In the genomic region with DNA sequence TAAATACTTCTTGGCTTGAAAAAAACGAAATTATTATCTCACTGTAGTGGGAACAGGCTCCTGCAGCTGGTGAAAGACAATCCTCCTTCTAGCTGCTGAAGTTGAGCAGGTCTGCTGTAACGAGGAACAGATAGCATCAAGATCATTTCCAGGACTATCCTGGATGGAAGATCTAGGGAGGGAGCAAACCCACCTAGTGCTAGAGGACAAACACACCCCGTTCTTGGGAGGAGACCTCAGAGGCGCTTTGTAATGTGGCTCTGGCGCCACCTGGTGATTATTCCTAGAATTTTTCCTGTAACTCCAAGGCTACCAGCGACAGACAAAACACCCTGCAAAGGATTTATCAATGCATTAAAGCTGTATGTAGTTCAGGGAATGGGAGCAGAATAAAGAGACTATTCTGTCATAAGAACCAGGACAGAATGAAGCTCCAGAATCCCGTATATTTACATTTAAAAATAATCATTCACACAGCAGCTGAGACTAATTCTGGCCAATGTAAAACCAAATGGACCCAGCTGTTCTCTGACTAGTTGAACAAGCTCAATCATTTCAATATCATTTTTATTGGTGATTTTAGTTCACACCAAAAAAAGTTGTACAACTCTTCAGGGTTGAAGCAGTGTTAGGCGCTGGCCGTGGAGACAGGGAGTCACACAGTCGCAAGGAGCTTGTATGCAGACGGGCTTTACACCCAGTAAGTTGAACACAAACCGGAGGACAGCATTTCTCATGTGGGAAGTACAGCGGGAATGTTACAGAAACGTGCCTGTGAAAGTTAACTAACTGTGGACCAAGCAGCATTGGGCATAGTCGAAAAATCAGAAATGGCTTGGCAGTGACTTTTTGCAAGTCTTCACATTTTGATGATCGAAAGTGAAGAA, we compare ENCODE assay signal across 8 cellular contexts.
A peak's percentile ranks its signal among the peaks of the same experiment; 100 is the strongest.
DNase-seq lines count a peak whose midpoint lies in the region; ATAC-seq and TF ChIP-seq lines count a peak whose summit lies in the region.

No MANE protein-coding gene starts in this region.

- H3K4me3 ChIP-seq in Peyer's patch (no peak overlapping the region), neutrophil (ENCODE audit: low read depth in 1 of 2, low read length in 1 of 2) (no peak overlapping the region)

- H3K9me3 ChIP-seq in Peyer's patch (no peaks in the 10 kb centered on the region), neutrophil (no peaks in the 10 kb centered on the region)

- peak; percentile 88 for ATAC-seq in GM21423 (IDR thresholded peaks at IDR 0.05; ENCODE audit: unreplicated experiment)
- ATAC-seq in activated T-cell treated with anti-CD3 and anti-CD28 coated beads, Interleukin-2, amount 50 U/mL, for 72 hours (replicated peaks in 1 of 2) = peak; percentile 57 to 69

- H3K27me3 Mint-ChIP-seq in Calu3 (ENCODE audit: unreplicated experiment) = no peaks in the 10 kb centered on the region
- H3K27me3 Mint-ChIP-seq in activated T-cell treated with anti-CD3 and anti-CD28 coated beads, Interleukin-2, amount 50 U/mL, for 72 hours (ENCODE audit: low read depth) = peaks cover 30% of the 10 kb centered on the region

- TF ChIP-seq CTCF in Calu3 (IDR thresholded peaks at IDR 0.05; ENCODE audit: unreplicated experiment) = peak; percentile 86
- peak; percentile 60 to 81 (median 66) for TF ChIP-seq CTCF in Peyer's patch (IDR thresholded peaks at IDR 0.05)
- TF ChIP-seq CTCF in neutrophil (IDR thresholded peaks at IDR 0.05) = peak; percentile 62

- H3K27ac ChIP-seq in Peyer's patch (no peak overlapping the region), neutrophil (no peak overlapping the region)

- no peaks in the 10 kb centered on the region for H3K9me3 Mint-ChIP-seq in Calu3 (ENCODE audit: low read depth, unreplicated experiment)
- H3K9me3 Mint-ChIP-seq in activated T-cell treated with anti-CD3 and anti-CD28 coated beads, Interleukin-2, amount 50 U/mL, for 72 hours = no peaks in the 10 kb centered on the region

- H3K27ac Mint-ChIP-seq in Calu3 (ENCODE audit: unreplicated experiment) = no peak overlapping the region
- H3K27ac Mint-ChIP-seq in activated T-cell treated with anti-CD3 and anti-CD28 coated beads, Interleukin-2, amount 50 U/mL, for 72 hours = no peak overlapping the region

- no peaks in the 10 kb centered on the region for H3K4me1 Mint-ChIP-seq in Calu3 (ENCODE audit: low read depth, unreplicated experiment)
- no peaks in the 10 kb centered on the region for H3K4me1 Mint-ChIP-seq in activated T-cell treated with anti-CD3 and anti-CD28 coated beads, Interleukin-2, amount 50 U/mL, for 72 hours (ENCODE audit: low read depth)

- H3K4me3 Mint-ChIP-seq in Calu3 (ENCODE audit: low read depth, unreplicated experiment) = no peak overlapping the region
- no peak overlapping the region for H3K4me3 Mint-ChIP-seq in activated T-cell treated with anti-CD3 and anti-CD28 coated beads, Interleukin-2, amount 50 U/mL, for 72 hours

- H3K36me3 Mint-ChIP-seq in Calu3 (ENCODE audit: insufficient read depth, unreplicated experiment) = no peaks in the 10 kb centered on the region
- H3K36me3 Mint-ChIP-seq in activated T-cell treated with anti-CD3 and anti-CD28 coated beads, Interleukin-2, amount 50 U/mL, for 72 hours (ENCODE audit: insufficient read depth in 2 of 2) = no peaks in the 10 kb centered on the region

- in situ Hi-C loops in KBM-7 (cut with MboI; ENCODE audit: low pct_unique_long_range_greater_than_20kb, low sequenced_read_pairs) = loop anchor here (25.0 kb wide), 1 partner anchor 1170 kb away; no protein-coding TSS in a partner anchor

- H3K27me3 ChIP-seq in Peyer's patch = no peaks in the 10 kb centered on the region
- peaks cover 43% of the 10 kb centered on the region for H3K27me3 ChIP-seq in neutrophil

- intact Hi-C loops in Calu3 (cut with micrococcal nuclease; ENCODE audit: unreplicated experiment) = loop anchor here (1.0 to 5.0 kb wide), 3 partner anchors 290 to 1178 kb away; partner anchors contain the start of gene TRIB2

- no TSS peak for BruUV-seq in Calu3 (replicated peaks; lab: Mats Ljungman, UMichigan)

- TF ChIP-seq POLR2A in Peyer's patch (IDR thresholded peaks at IDR 0.05) = no peak

- H3K36me3 ChIP-seq in Peyer's patch = no peaks in the 10 kb centered on the region
- no peaks in the 10 kb centered on the region for H3K36me3 ChIP-seq in neutrophil

- peak; percentile 68 for DNase-seq in Calu3
- DNase-seq in KBM-7 = peak; percentile 77
- DNase-seq in Peyer's patch = peak in 2 of 3 donors; percentile 38 to 73
- DNase-seq in activated T-cell treated with anti-CD3 and anti-CD28 coated beads, Interleukin-2, amount 50 U/mL, for 72 hours = peak; percentile 41 to 63
- peak; percentile 53 for DNase-seq in fibroblast of the conjunctiva (ENCODE audit: low read depth)
- peak; percentile 94 for DNase-seq in superior temporal gyrus (ENCODE audit: extremely low spot score)

- CTCF ChIA-PET in Calu3 (lab: Charles Lee) = interaction anchor here (0.9 to 2.1 kb wide), 3 partner anchors 367 to 1178 kb away, joined by 3 to 18 read pairs (median 3); no protein-coding TSS in a partner anchor

- H3K4me1 ChIP-seq in Peyer's patch (no peaks in the 10 kb centered on the region), neutrophil (ENCODE audit: control insufficient read depth in 1 of 2, insufficient read depth in 1 of 2, low read depth in 1 of 2, low read length in 1 of 2) (no peaks in the 10 kb centered on the region)
